Comparison of ENCODE assay signal across 8 cellular contexts in the genomic region with DNA sequence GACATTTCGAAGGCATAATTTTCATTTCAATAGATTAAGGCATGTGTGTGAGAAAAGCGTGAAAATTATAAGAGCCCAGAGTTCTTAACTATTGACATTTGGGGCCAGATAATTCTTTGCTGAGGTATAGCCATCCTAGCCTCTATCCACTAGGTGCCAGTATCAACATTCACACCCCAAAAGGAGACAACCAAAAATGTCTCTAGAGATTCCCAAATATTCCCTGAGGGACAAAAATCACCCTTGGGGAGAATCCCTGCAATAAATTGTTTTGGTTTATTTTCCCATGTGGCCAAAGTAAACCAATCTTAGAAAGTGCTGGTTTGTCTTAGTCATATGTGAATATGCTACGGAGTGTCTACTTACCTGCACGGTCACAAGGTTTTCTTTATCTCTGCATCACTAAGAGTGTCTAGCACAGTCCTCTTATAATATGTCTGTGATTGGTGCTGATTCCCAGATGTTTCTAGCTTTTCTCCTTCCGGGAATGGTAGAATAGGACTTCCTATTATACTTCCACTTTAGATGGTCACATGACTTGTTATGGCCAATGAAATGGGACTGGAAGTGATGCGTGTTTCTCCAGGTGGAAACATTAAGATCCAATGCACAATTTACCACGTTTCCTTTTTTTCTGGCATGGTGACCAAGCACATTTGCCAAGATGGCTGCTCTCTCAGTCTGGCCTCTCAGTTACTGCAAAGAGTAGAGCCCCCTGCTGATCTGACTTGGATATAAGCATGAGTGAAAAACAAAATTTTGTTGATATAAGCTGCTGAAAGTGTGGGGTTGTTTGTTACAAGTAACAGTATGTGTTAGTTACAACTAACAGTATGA. TPM values are rescaled to one million over a fixed set of nuclear protein-coding genes. Genes with fewer than 3 reads are reported as not detected.
A peak's percentile ranks its signal among the peaks of the same experiment; 100 is the strongest.
DNase-seq lines count a peak whose midpoint lies in the region; ATAC-seq and TF ChIP-seq lines count a peak whose summit lies in the region.

No MANE protein-coding gene starts in this region.

- TF ChIP-seq CTCF in GM10266 (IDR thresholded peaks at IDR 0.05; ENCODE audit: control insufficient read depth, insufficient read depth, low read depth, missing control alignments) (peak; percentile 58), GM20000 (IDR thresholded peaks at IDR 0.05; ENCODE audit: extremely low read depth, missing control alignments) (peak; percentile 26), cardiac fibroblast (IDR thresholded peaks at IDR 0.05; ENCODE audit: low read depth, low read length) (peak; percentile 26)
- TF ChIP-seq CTCF in CD8-positive, alpha-beta T cell (IDR thresholded peaks at IDR 0.05), result no peak

- no peaks in the 10 kb centered on the region for H3K4me1 Mint-ChIP-seq in CD8-positive, alpha-beta T cell (ENCODE audit: low read depth)

- peaks cover 8% of the 10 kb centered on the region for H3K27me3 Mint-ChIP-seq in CD8-positive, alpha-beta T cell (ENCODE audit: low read depth)

- no peaks in the 10 kb centered on the region for H3K9me3 ChIP-seq in CD8-positive, alpha-beta T cell (ENCODE audit: low read length)

- no peaks in the 10 kb centered on the region for H3K36me3 Mint-ChIP-seq in CD8-positive, alpha-beta T cell

- no peaks in the 10 kb centered on the region for H3K27me3 ChIP-seq in CD8-positive, alpha-beta T cell (ENCODE audit: insufficient read depth, low read length)

- H3K4me1 ChIP-seq in CD8-positive, alpha-beta T cell (ENCODE audit: insufficient read depth, low read length), result no peaks in the 10 kb centered on the region

- no peak overlapping the region for H3K27ac Mint-ChIP-seq in CD8-positive, alpha-beta T cell

- peak; percentile 84 for ATAC-seq in HG03520 (IDR thresholded peaks at IDR 0.05; ENCODE audit: unreplicated experiment)
- no peak for ATAC-seq in CD8-positive, alpha-beta T cell

- H3K4me3 Mint-ChIP-seq in CD8-positive, alpha-beta T cell, result no peak overlapping the region

- CTCF ChIA-PET in CD8-positive, alpha-beta T cell (lab: Charles Lee), result interaction anchor here (1.4 to 4.3 kb wide), 4 partner anchors 8 to 124 kb away, joined by 4 to 42 read pairs (median 5); a partner anchor contains a TSS

- H3K27ac ChIP-seq in CD8-positive, alpha-beta T cell (ENCODE audit: low read depth, low read length), result no peak overlapping the region

- no peaks in the 10 kb centered on the region for H3K9me3 Mint-ChIP-seq in CD8-positive, alpha-beta T cell

- H3K4me3 ChIP-seq in cardiac fibroblast (replicated peaks in 1 of 2; ENCODE audit: low read depth in 2 of 2, low read length in 2 of 2), result no peak overlapping the region
- H3K4me3 ChIP-seq in CD8-positive, alpha-beta T cell (ENCODE audit: low read depth, low read length), result no peak overlapping the region

- POLR2A ChIA-PET in CD8-positive, alpha-beta T cell (lab: Charles Lee), result interaction anchor here (1.0 kb wide), 1 partner anchor 18 kb away, joined by 3 read pairs; no protein-coding TSS in a partner anchor

- intact Hi-C loops in CD8-positive, alpha-beta T cell (cut with DNase I, micrococcal nuclease), result loop anchor here in 1 of 2 experiments (10.0 kb wide), 2 partner anchors 595 to 955 kb away; no protein-coding TSS in a partner anchor

- no peaks in the 10 kb centered on the region for H3K36me3 ChIP-seq in CD8-positive, alpha-beta T cell (ENCODE audit: insufficient read depth, low read length)

- DNase-seq in GM10266 (ENCODE audit: extremely low spot score) (peak; percentile 32), GM20000 (ENCODE audit: low spot score) (peak; percentile 35), cardiac fibroblast (ENCODE audit: low read depth in 2 of 2) (peak; percentile 4 to 33), DMS79 (lab: John Stamatoyannopoulos, UW) (no peak), iPS-NIHi7 (ENCODE audit: extremely low spot score) (no peak)
- DNase-seq in CD8-positive, alpha-beta T cell, result no peak
- no peak for DNase-seq in stimulated activated CD4-positive, alpha-beta T cell treated with anti-CD3 and anti-CD28 coated beads, Interleukin-2, amount 100 ng/mL, for 48 hours

RNA-seq across cellular contexts. Expression of a gene that starts 8.0 kb away (rescaled TPM):
- total RNA-seq in CD8-positive, alpha-beta T cell, result 10 to 100 TPM in 1 of 2 experiments, 1 to 10 TPM in 1; 9.5 to 12.1 TPM

Comparison
In these comparisons a context has a peak if more than half of its experiments do, and no peak if none do; other contexts are left out.
1. DNase-seq: peak in GM10266 (single experiment), GM20000 (single experiment) and cardiac fibroblast (2 of 2); none in CD8-positive, alpha-beta T cell (0 of 7), DMS79 (single experiment), iPS-NIHi7 (single experiment) and stimulated activated CD4-positive, alpha-beta T cell treated with anti-CD3 and anti-CD28 coated beads, Interleukin-2, amount 100 ng/mL, for 48 hours (0 of 2).